Comparison of ENCODE assay signal across 15 cellular contexts in the genomic region with DNA sequence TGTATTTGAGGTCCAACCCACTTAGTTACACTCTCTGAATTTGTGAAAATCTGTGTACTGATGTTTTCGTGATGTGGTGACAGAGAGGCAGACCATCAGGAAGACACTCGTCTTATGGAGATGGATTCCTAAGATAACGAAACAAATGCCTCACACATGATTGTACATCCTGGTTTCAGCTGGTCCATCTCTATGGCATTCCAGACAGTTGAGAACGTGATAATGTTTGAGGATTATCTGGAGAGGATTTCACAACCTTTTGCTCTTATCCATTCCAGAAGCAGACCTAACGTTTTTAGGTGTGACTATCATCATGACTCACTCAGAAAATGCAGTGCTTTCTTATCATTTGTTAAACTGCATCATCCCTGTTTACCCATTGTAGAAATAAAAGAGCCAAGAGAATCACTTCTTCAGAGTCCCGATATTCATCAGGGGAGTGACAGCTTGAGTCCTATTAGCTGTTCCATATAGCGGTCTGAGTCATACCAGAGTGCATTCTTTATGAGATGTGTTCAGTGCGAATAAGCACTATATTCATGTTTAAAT.
DNase-seq lines count a peak whose midpoint lies in the region; FAIRE-seq and TF ChIP-seq lines count a peak whose summit lies in the region.
"Had no signal": no experiment of that assay in that cellular context is flagged by ENCODE, and none has a peak within 500 bp of the region (broad histone marks: within the 10 kb centered on the region; RNA-seq: fewer than 3 reads in every experiment).

No MANE protein-coding gene starts in this region.

- peak overlapping the region; percentile 96 for H3K27ac Mint-ChIP-seq in astrocyte (ENCODE audit: unreplicated experiment)
- no peak overlapping the region for H3K27ac Mint-ChIP-seq in activated naive CD8-positive, alpha-beta T cell treated with anti-CD3 and anti-CD28 coated beads for 36 hours
- H3K27ac Mint-ChIP-seq: activated naive CD8-positive, alpha-beta T cell; H9 had no signal

- H3K4me1 ChIP-seq in astrocyte (ENCODE audit: insufficient read depth, low read length) = peaks cover 29% of the 10 kb centered on the region
- H3K4me1 ChIP-seq: transverse colon had no signal

- H2AFZ ChIP-seq in astrocyte (ENCODE audit: low read depth, low read length) = peak overlapping the region; percentile 14

- H3K4me3 ChIP-seq in AG04449 (ENCODE audit: low read depth, low read length) (no peak overlapping the region), astrocyte (ENCODE audit: insufficient read depth, low read depth, low read length) (peak overlapping the region; percentile 20)
- H3K4me3 ChIP-seq: transverse colon had no signal

- H3K36me3 ChIP-seq in astrocyte (ENCODE audit: insufficient read depth, low read length) = no peaks in the 10 kb centered on the region
- H3K36me3 ChIP-seq: transverse colon had no signal

- H3K27me3 ChIP-seq in astrocyte (ENCODE audit: insufficient read depth, low read length) = no peaks in the 10 kb centered on the region
- H3K27me3 ChIP-seq: transverse colon had no signal

- CTCF ChIA-PET in AG04449 (lab: Yijun Ruan, JAX) = interaction anchor here (0.9 to 5.1 kb wide), 4 partner anchors 18 to 520 kb away, joined by 3 to 38 read pairs (median 4); no protein-coding TSS in a partner anchor

- H3K9me3 Mint-ChIP-seq in astrocyte (ENCODE audit: unreplicated experiment) = peaks cover 3% of the 10 kb centered on the region
- H3K9me3 Mint-ChIP-seq in activated naive CD8-positive, alpha-beta T cell treated with anti-CD3 and anti-CD28 coated beads for 36 hours = no peaks in the 10 kb centered on the region
- H3K9me3 Mint-ChIP-seq: H9 had no signal

- H3K9me3 ChIP-seq in astrocyte (ENCODE audit: insufficient read depth, low read depth, low read length) = no peaks in the 10 kb centered on the region
- H3K9me3 ChIP-seq: transverse colon had no signal

- H3K36me3 Mint-ChIP-seq in astrocyte (ENCODE audit: low read depth, unreplicated experiment) = no peaks in the 10 kb centered on the region
- no peaks in the 10 kb centered on the region for H3K36me3 Mint-ChIP-seq in activated naive CD8-positive, alpha-beta T cell treated with anti-CD3 and anti-CD28 coated beads for 36 hours
- H3K36me3 Mint-ChIP-seq: activated naive CD8-positive, alpha-beta T cell had no signal

- FAIRE-seq in astrocyte (lab: Jason Lieb, UNC) = peak; percentile 100
- FAIRE-seq: small intestine had no signal

- no peaks in the 10 kb centered on the region for H3K27me3 Mint-ChIP-seq in astrocyte (ENCODE audit: low read depth, unreplicated experiment)
- H3K27me3 Mint-ChIP-seq in activated naive CD8-positive, alpha-beta T cell treated with anti-CD3 and anti-CD28 coated beads for 36 hours = no peaks in the 10 kb centered on the region

- TF ChIP-seq CTCF in AG04449 (IDR thresholded peaks at IDR 0.05; ENCODE audit: insufficient read depth, low read length, missing control alignments) (no peak), astrocyte (IDR thresholded peaks at IDR 0.05; ENCODE audit: insufficient read depth, low read depth, low read length) (no peak)

- no peaks in the 10 kb centered on the region for H4K20me1 ChIP-seq in astrocyte (ENCODE audit: insufficient read depth, low read length)

- peak overlapping the region; percentile 67 for H3K4me2 ChIP-seq in astrocyte (ENCODE audit: low read length)
- H3K4me2 ChIP-seq: KMS-11 had no signal

- H3K79me2 ChIP-seq in astrocyte (ENCODE audit: insufficient read depth, low read length) = no peaks in the 10 kb centered on the region

- H3K4me3 Mint-ChIP-seq in astrocyte (ENCODE audit: unreplicated experiment) = no peak overlapping the region
- no peak overlapping the region for H3K4me3 Mint-ChIP-seq in activated naive CD8-positive, alpha-beta T cell treated with anti-CD3 and anti-CD28 coated beads for 36 hours
- H3K4me3 Mint-ChIP-seq: activated naive CD8-positive, alpha-beta T cell; H9 had no signal

- DNase-seq in AG04449 (ENCODE audit: low read depth, low spot score) (peak; percentile 97), HPDE6-E6E7 (ENCODE audit: extremely low spot score) (peak; percentile 21), astrocyte (ENCODE audit: low read depth) (peak; percentile 92), islet precursor cell (peak; percentile 82), OCI-M2 (lab: John Stamatoyannopoulos, UW; ENCODE audit: unreplicated experiment) (no peak), NCI-H2107 (lab: John Stamatoyannopoulos, UW) (no peak)
- DNase-seq in activated naive CD8-positive, alpha-beta T cell treated with anti-CD3 and anti-CD28 coated beads for 36 hours = no peak
- DNase-seq in activated CD4-positive, alpha-beta T cell treated with anti-CD3 and anti-CD28 coated beads for 4 hours = no peak
- DNase-seq: activated CD8-positive, alpha-beta memory T cell treated with anti-CD3 and anti-CD28 coated beads for 24 hours; H9; small intestine; transverse colon had no signal

- peaks cover 32% of the 10 kb centered on the region for H3K4me1 Mint-ChIP-seq in astrocyte (ENCODE audit: low read depth, unreplicated experiment)
- no peaks in the 10 kb centered on the region for H3K4me1 Mint-ChIP-seq in activated naive CD8-positive, alpha-beta T cell treated with anti-CD3 and anti-CD28 coated beads for 36 hours

- peak overlapping the region; percentile 82 for H3K27ac ChIP-seq in astrocyte (ENCODE audit: low read depth, low read length)
- H3K27ac ChIP-seq: C4-2B, KMS-11, transverse colon had no signal

- peak overlapping the region; percentile 55 for H3K9ac ChIP-seq in astrocyte (ENCODE audit: low read length)
- H3K9ac ChIP-seq: KMS-11 had no signal

- POLR2A ChIA-PET in AG04449 (lab: Yijun Ruan, JAX) = interaction anchor here (0.6 to 2.7 kb wide), 5 partner anchors 27 to 175 kb away, joined by 3 to 9 read pairs (median 4); no protein-coding TSS in a partner anchor

Comparison
In these comparisons a context has a peak if more than half of its experiments do, and no peak if none do; other contexts are left out.
1. DNase-seq: peak in AG04449 (single experiment), HPDE6-E6E7 (single experiment), astrocyte (single experiment) and islet precursor cell (single experiment); none in OCI-M2 (single experiment), NCI-H2107 (single experiment), activated naive CD8-positive, alpha-beta T cell treated with anti-CD3 and anti-CD28 coated beads for 36 hours (single experiment) and activated CD4-positive, alpha-beta T cell treated with anti-CD3 and anti-CD28 coated beads for 4 hours (0 of 2).